In the genomic region with DNA sequence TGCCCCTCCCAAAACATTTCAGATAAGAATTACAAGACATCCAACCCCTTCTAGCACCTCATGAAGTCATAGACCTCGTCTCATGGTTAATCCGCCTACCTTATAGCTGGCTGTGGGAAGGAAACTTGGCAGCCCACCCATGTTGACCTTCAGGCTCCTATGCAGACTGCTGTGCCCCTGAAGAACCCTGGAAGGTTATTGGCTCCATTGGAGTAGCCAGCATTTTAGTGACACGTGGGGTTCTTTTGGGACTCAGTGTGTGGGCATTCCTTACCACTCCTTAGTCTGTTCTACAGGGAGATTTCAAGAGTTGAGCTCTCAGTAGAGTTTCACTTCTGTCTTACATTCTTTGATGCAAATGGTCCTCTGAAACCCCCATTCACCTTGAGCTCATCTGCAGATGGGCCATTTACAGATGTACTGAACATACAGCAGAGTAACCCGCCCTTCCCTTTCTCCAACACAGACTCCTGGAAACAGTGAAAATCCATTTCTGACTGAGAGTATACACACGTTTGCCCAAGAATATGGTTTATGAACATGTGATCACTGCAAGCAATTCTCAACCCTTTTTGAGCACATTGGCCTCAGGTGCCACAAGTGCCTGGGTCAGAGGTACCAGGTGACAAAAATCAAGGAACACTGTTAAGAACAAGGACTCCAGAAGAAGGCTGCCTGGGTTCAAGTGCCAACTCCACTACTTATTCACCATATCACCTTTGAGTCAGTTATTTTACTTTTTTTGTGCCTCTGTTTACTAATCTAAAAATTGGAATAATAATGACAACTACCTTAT, we compare ENCODE assay signal across 11 cellular contexts. TPM values are rescaled to one million over a fixed set of nuclear protein-coding genes. Genes with fewer than 3 reads are reported as not detected.
DNase-seq lines count a peak whose midpoint lies in the region; ATAC-seq and TF ChIP-seq lines count a peak whose summit lies in the region.
"Had no signal": no experiment of that assay in that cellular context is flagged by ENCODE, and none has a peak within 500 bp of the region (broad histone marks: within the 10 kb centered on the region; RNA-seq: fewer than 3 reads in every experiment).

No MANE protein-coding gene starts in this region.

- peaks cover 6 to 11% of the 10 kb centered on the region in 2 donors for H3K4me1 Mint-ChIP-seq in stimulated activated naive B cell treated with anti-CD40 and anti-IgM and Interleukin-4, amounts not matched to agents 10 μg/mL and 1 μg/mL and 100 μg/mL, for 72 hours
- no peaks in the 10 kb centered on the region for H3K4me1 Mint-ChIP-seq in activated CD4-positive, alpha-beta memory T cell treated with anti-CD3 and anti-CD28 coated beads for 36 hours (ENCODE audit: low read depth)
- H3K4me1 Mint-ChIP-seq: activated CD4-positive, alpha-beta T cell treated with anti-CD3 and anti-CD28 coated beads, Interleukin-2, amount 10 ng/mL, durations not matched to agents 7 days and 5 days had no signal

- POLR2A ChIA-PET in activated CD4-positive, alpha-beta memory T cell treated with anti-CD3 and anti-CD28 coated beads for 36 hours (lab: Charles Lee): no interaction called here

- no peak overlapping the region for H3K4me3 Mint-ChIP-seq in stimulated activated naive B cell treated with anti-CD40 and anti-IgM and Interleukin-4, amounts not matched to agents 10 μg/mL and 1 μg/mL and 100 μg/mL, for 72 hours
- no peak overlapping the region for H3K4me3 Mint-ChIP-seq in activated CD4-positive, alpha-beta memory T cell treated with anti-CD3 and anti-CD28 coated beads for 36 hours
- H3K4me3 Mint-ChIP-seq: activated CD4-positive, alpha-beta T cell treated with anti-CD3 and anti-CD28 coated beads, Interleukin-2, amount 10 ng/mL, durations not matched to agents 7 days and 5 days had no signal

- H3K4me1 ChIP-seq in HUES48 (ENCODE audit: control insufficient read depth, insufficient read depth, low read length) (peaks cover 20% of the 10 kb centered on the region), thyroid gland (no peaks in the 10 kb centered on the region)

- WGBS in thyroid gland, 2 donors: 81 to 93% methylated on average over 5 of the region's 5 CpGs

- no peaks in the 10 kb centered on the region for H3K27me3 Mint-ChIP-seq in stimulated activated naive B cell treated with anti-CD40 and anti-IgM and Interleukin-4, amounts not matched to agents 10 μg/mL and 1 μg/mL and 100 μg/mL, for 72 hours
- H3K27me3 Mint-ChIP-seq in activated CD4-positive, alpha-beta memory T cell treated with anti-CD3 and anti-CD28 coated beads for 36 hours: peaks cover 14% of the 10 kb centered on the region
- H3K27me3 Mint-ChIP-seq: activated CD4-positive, alpha-beta T cell treated with anti-CD3 and anti-CD28 coated beads, Interleukin-2, amount 10 ng/mL, durations not matched to agents 7 days and 5 days had no signal

- peak overlapping the region; percentile 21; the same call in 1 of the 2 replicates for H3K4me3 ChIP-seq in HUES48 (ENCODE audit: low read depth, low read length)
- H3K4me3 ChIP-seq in thyroid gland (replicated peaks in 1 of 3): no peak overlapping the region
- H3K4me3 ChIP-seq: thoracic aorta had no signal

- no peaks in the 10 kb centered on the region for H3K9me3 Mint-ChIP-seq in stimulated activated naive B cell treated with anti-CD40 and anti-IgM and Interleukin-4, amounts not matched to agents 10 μg/mL and 1 μg/mL and 100 μg/mL, for 72 hours
- H3K9me3 Mint-ChIP-seq in activated CD4-positive, alpha-beta memory T cell treated with anti-CD3 and anti-CD28 coated beads for 36 hours: no peaks in the 10 kb centered on the region
- H3K9me3 Mint-ChIP-seq: activated CD4-positive, alpha-beta T cell treated with anti-CD3 and anti-CD28 coated beads, Interleukin-2, amount 10 ng/mL, durations not matched to agents 7 days and 5 days had no signal

- H3K27ac ChIP-seq in HUES48 (ENCODE audit: low read depth, low read length) (no peak overlapping the region), thyroid gland (no peak overlapping the region)
- H3K27ac ChIP-seq: thoracic aorta had no signal

- H3K9me3 ChIP-seq in HUES48 (ENCODE audit: control insufficient read depth, insufficient read depth, low read length): no peaks in the 10 kb centered on the region; the same call in none of the 2 replicates
- H3K9me3 ChIP-seq in thyroid gland: no peaks in the 10 kb centered on the region
- H3K9me3 ChIP-seq: thoracic aorta had no signal

- intact Hi-C loops in thyroid gland (cut with DNase I): no loop called here
- intact Hi-C loops in activated CD4-positive, alpha-beta memory T cell treated with anti-CD3 and anti-CD28 coated beads for 36 hours (cut with micrococcal nuclease): no loop called here

- TF ChIP-seq CTCF in thyroid gland (IDR thresholded peaks at IDR 0.05): no peak

- H3K9ac ChIP-seq in HUES48 (ENCODE audit: low read depth, low read length): no peak overlapping the region

- H3K36me3 ChIP-seq in HUES48 (ENCODE audit: control insufficient read depth, insufficient read depth, low read length) (no peaks in the 10 kb centered on the region), thyroid gland (no peaks in the 10 kb centered on the region)
- H3K36me3 ChIP-seq: thoracic aorta had no signal

- DNase-seq in DMS53 (lab: John Stamatoyannopoulos, UW) (peak; percentile 53), DMS53 treated with DMSO at 0.1 percent for 48 hours (lab: John Stamatoyannopoulos, UW; ENCODE audit: unreplicated experiment) (no peak), ACHN (no peak), thyroid gland (no peak)
- DNase-seq in stimulated activated naive B cell treated with anti-CD40 and anti-IgM and Interleukin-4, amounts not matched to agents 10 μg/mL and 1 μg/mL and 100 μg/mL, for 72 hours: no peak
- DNase-seq in activated CD4-positive, alpha-beta memory T cell treated with anti-CD3 and anti-CD28 coated beads for 36 hours: no peak
- DNase-seq: activated CD4-positive, alpha-beta T cell treated with anti-CD3 and anti-CD28 coated beads, Interleukin-2, amount 10 ng/mL, durations not matched to agents 7 days and 5 days; effector CD8-positive, alpha-beta T cell had no signal

- no peaks in the 10 kb centered on the region for H3K36me3 Mint-ChIP-seq in stimulated activated naive B cell treated with anti-CD40 and anti-IgM and Interleukin-4, amounts not matched to agents 10 μg/mL and 1 μg/mL and 100 μg/mL, for 72 hours
- no peaks in the 10 kb centered on the region for H3K36me3 Mint-ChIP-seq in activated CD4-positive, alpha-beta memory T cell treated with anti-CD3 and anti-CD28 coated beads for 36 hours

- peak; percentile 71 for ATAC-seq in GM21825 (IDR thresholded peaks at IDR 0.05; ENCODE audit: unreplicated experiment)
- peak; percentile 53 to 68 for ATAC-seq in stimulated activated naive B cell treated with anti-CD40 and anti-IgM and Interleukin-4, amounts not matched to agents 10 μg/mL and 1 μg/mL and 100 μg/mL, for 72 hours (replicated peaks)

- H3K27me3 ChIP-seq in HUES48 (ENCODE audit: control insufficient read depth, insufficient read depth, low read length): no peaks in the 10 kb centered on the region
- H3K27me3 ChIP-seq in thyroid gland: no peaks in the 10 kb centered on the region

- in situ Hi-C loops in ACHN (cut with HindIII; ENCODE audit: low pct_ligation_motif_present, low pct_unique_long_range_greater_than_20kb, low sequenced_read_pairs): no loop called here

- TF ChIP-seq POLR2A in thyroid gland (IDR thresholded peaks at IDR 0.05): no peak

- CTCF ChIA-PET in activated CD4-positive, alpha-beta memory T cell treated with anti-CD3 and anti-CD28 coated beads for 36 hours (lab: Charles Lee): no interaction called here

- H3K27ac Mint-ChIP-seq in stimulated activated naive B cell treated with anti-CD40 and anti-IgM and Interleukin-4, amounts not matched to agents 10 μg/mL and 1 μg/mL and 100 μg/mL, for 72 hours: no peak overlapping the region
- H3K27ac Mint-ChIP-seq in activated CD4-positive, alpha-beta memory T cell treated with anti-CD3 and anti-CD28 coated beads for 36 hours: no peak overlapping the region
- H3K27ac Mint-ChIP-seq: activated CD4-positive, alpha-beta T cell treated with anti-CD3 and anti-CD28 coated beads, Interleukin-2, amount 10 ng/mL, durations not matched to agents 7 days and 5 days had no signal

RNA-seq across cellular contexts. Expression of a gene that starts 54.0 kb away (rescaled TPM):
- 1 to 10 TPM in 3 of 4 donors, under 1 TPM in 1; 0.67 to 4.7 (median 2.3) TPM for total RNA-seq in thyroid gland
- not detected for total RNA-seq in activated CD4-positive, alpha-beta memory T cell treated with anti-CD3 and anti-CD28 coated beads for 36 hours
- total RNA-seq: activated CD4-positive, alpha-beta T cell treated with anti-CD3 and anti-CD28 coated beads, Interleukin-2, amount 10 ng/mL, durations not matched to agents 7 days and 5 days had no signal
